Comparison of ENCODE assay signal across 7 cellular contexts in genomic region chr10:91354686-91355085, GRCh38.
"Had no signal": no experiment of that assay in that cellular context is flagged by ENCODE, and none has a peak within 500 bp of the region (broad histone marks: within the 10 kb centered on the region; RNA-seq: fewer than 3 reads in every experiment).

No MANE protein-coding gene starts in this region.

- H2AFZ ChIP-seq: GM23248 had no signal

- H3K27ac ChIP-seq: GM23248, HL-60 had no signal

- ATAC-seq: HepG2 had no signal

- FAIRE-seq: HepG2 had no signal

- DNase-seq: GM23248, GOT3, H9, HCEC 1CT, KBM-7 had no signal

- H3K9ac ChIP-seq: GM23248 had no signal

- H3K4me3 ChIP-seq: GM23248 had no signal
